Comparison of ENCODE assay signal across 8 cellular contexts in the genomic region with DNA sequence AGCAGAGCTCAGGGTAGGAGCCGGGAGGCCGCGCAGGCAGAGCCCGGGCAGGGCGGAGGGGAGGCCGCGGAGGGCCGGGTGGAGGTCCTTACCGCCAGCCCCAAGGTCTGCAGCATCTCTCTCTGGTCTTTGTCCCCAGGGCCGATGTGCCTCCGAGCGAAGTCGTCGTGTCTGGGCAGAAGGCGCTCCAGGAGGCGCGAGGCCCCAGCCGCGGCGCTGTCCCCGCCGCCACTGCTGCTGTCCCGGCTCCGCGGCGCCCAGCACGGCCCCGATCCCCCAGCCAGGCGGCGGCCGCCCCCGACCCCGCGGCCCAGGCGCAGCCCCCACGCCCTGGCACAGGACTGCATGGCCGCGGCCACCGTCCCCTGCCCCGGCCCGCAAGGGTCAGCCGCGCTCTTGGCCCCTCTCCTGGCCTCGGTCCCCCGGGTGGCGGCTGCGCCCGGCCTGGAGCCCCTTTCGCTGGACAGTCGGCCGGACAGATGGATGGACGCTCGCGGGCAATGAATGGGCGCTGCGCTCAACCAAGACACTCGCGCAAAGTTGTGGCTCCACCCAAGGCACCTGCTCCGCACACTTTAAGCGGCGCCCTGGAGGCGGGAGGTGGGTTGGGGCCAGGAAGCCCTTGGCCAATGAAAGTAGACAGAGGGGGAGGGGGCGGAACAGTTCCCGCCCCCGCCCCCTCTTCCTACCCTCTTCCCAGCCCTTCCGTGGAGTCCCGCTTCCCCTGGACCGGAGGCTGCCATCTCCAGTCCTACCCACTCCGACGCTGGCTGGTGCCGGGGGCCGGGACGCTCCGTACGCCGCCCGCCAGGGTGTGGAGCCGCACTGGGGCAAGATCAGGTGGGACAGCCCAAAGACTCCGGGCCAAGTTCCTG. TPM values are rescaled to one million over a fixed set of nuclear protein-coding genes. Genes with fewer than 3 reads are reported as not detected.
DNase-seq lines count a peak whose midpoint lies in the region; ATAC-seq and TF ChIP-seq lines count a peak whose summit lies in the region.

A gene (minus strand): TSS at position 577 of the 875 bp plus-strand sequence. CDS start 230 bp downstream, at position 347.

- no peaks in the 10 kb centered on the region for H3K4me1 ChIP-seq in Panc1 (ENCODE audit: control insufficient read depth, insufficient read depth, low read length)

- intact Hi-C loops in Panc1 (cut with micrococcal nuclease; ENCODE audit: unreplicated experiment) (no loop called here), sciatic nerve (cut with DNase I) (no loop called here)

- ATAC-seq in GM19351 (IDR thresholded peaks at IDR 0.05; ENCODE audit: unreplicated experiment) (peak; percentile 90), HG03439 (IDR thresholded peaks at IDR 0.05; ENCODE audit: unreplicated experiment) (peak; percentile 91), Panc1 (peak; percentile 97), sciatic nerve (peak; percentile 65)

- in situ Hi-C loops in Panc1 (cut with HindIII; ENCODE audit: low pct_unique_long_range_greater_than_20kb, low sequenced_read_pairs), result no loop called here

- TF ChIP-seq CTCF in Panc1 (IDR thresholded peaks at IDR 0.05), result no peak

- peak within 1 kb of the TSS; percentile 54 to 56 for H3K4me3 ChIP-seq in Panc1 (ENCODE audit: low read depth in 2 of 2, low read length in 2 of 2)

- CTCF ChIA-PET in Panc1 (lab: Charles Lee), result no interaction called here

- no peaks in the 10 kb centered on the region for H3K9me3 ChIP-seq in Panc1 (ENCODE audit: control insufficient read depth, insufficient read depth, low read depth, low read length)

- no peaks in the 10 kb centered on the region; the same call in 1 of the 2 replicates for H3K36me3 ChIP-seq in Panc1 (ENCODE audit: control insufficient read depth, insufficient read depth, low read length)

- POLR2A ChIA-PET in Panc1 (lab: Charles Lee), result no interaction called here

- DNase-seq in COLO668 (lab: John Stamatoyannopoulos, UW; ENCODE audit: unreplicated experiment) (peak; percentile 86), Panc1 (ENCODE audit: low read depth, low spot score) (peak; percentile 15), amygdala (lab: John Stamatoyannopoulos, UW) (peak in 49 of 56 donors; percentile 7 to 73 (median 38)), iPS DF 19.7 (ENCODE audit: low read depth, low spot score) (peak; percentile 78), sciatic nerve (ENCODE audit: low spot score) (peak; percentile 63), AML-193 (lab: John Stamatoyannopoulos, UW) (no peak)

- no TSS peak for BruUV-seq in Panc1 (replicated peaks; lab: Mats Ljungman, UMichigan)

- H3K27me3 ChIP-seq in Panc1 (ENCODE audit: control insufficient read depth, insufficient read depth, low read length), result no peaks in the 10 kb centered on the region

- peak within 1 kb of the TSS; percentile 42 for H3K27ac ChIP-seq in Panc1 (ENCODE audit: low read length)

RNA-seq across cellular contexts. Expression of the gene that starts here (rescaled TPM):
- 4.0 TPM for total RNA-seq in Panc1 (2021; ENCODE audit: unreplicated experiment)
- polyA plus RNA-seq in Panc1 (2012; ENCODE audit: insufficient read length), result 5.8 TPM
- total RNA-seq in sciatic nerve, result 35.6 TPM

Comparison
In these comparisons a context has a peak if more than half of its experiments do, and no peak if none do; other contexts are left out.
1. DNase-seq: peak in COLO668 (single experiment), Panc1 (single experiment), amygdala (49 of 56), iPS DF 19.7 (single experiment) and sciatic nerve (single experiment); none in AML-193 (0 of 2).
2. Peak in every context shown above with its lines, with median percentiles within 50 percentile points of each other: ATAC-seq.